42 cellular contexts compared by ENCODE assay signal in genomic region chr3:183120538-183121215, GRCh38. TPM values are rescaled to one million over a fixed set of nuclear protein-coding genes. Genes with fewer than 3 reads are reported as not detected.
"Had no signal": no experiment of that assay in that cellular context is flagged by ENCODE, and none has a peak within 500 bp of the region (broad histone marks: within the 10 kb centered on the region; RNA-seq: fewer than 3 reads in every experiment).

No MANE protein-coding gene starts in this region.

- H3K9me3 ChIP-seq: adrenal gland, ascending aorta, body of pancreas, breast epithelium had no signal

- FAIRE-seq: astrocyte, bronchial epithelial cell had no signal

- H3K4me3 Mint-ChIP-seq: activated naive CD4-positive, alpha-beta T cell treated with anti-CD3 and anti-CD28 coated beads for 36 hours; activated naive CD4-positive, alpha-beta T cell treated with anti-CD3 and anti-CD28 coated beads, Interleukin-2, amount 10 ng/mL, durations not matched to agents 7 days and 5 days; activated naive CD4-positive, alpha-beta T cell treated with anti-CD3 and anti-CD28 coated beads, Interleukin-2, amount 50 U/mL, for 24 hours; activated naive CD8-positive, alpha-beta T cell; activated naive CD8-positive, alpha-beta T cell treated with anti-CD3 and anti-CD28 coated beads for 36 hours; activated naive CD8-positive, alpha-beta T cell treated with anti-CD3 and anti-CD28 coated beads, Interleukin-2, amount 10 ng/mL, durations not matched to agents 7 days and 5 days; activated naive CD8-positive, alpha-beta T cell treated with anti-CD3 and anti-CD28 coated beads, Interleukin-2, amount 50 U/mL, for 24 hours; activated T-cell treated with anti-CD3 and anti-CD28 coated beads, Interleukin-2, amount 50 U/mL, for 24 hours; activated T-cell treated with anti-CD3 and anti-CD28 coated beads, Interleukin-2, amount 50 U/mL, for 4 hours; activated T-cell treated with anti-CD3 and anti-CD28 coated beads, Interleukin-2, amount 50 U/mL, for 72 hours; activated T-helper 1 cell treated with anti-CD3 and anti-CD28 coated beads, Interleukin-12 subunit alpha, Interleukin-12 subunit beta, Interleukin-2, Interleukin-4 antibody, amounts not matched to agents 30 ng/mL and 10 ng/mL and 1 ng/mL, durations not matched to agents 14 hours and 24 hours and 36 hours; activated T-helper 17 cell treated with anti-CD3 and anti-CD28 coated beads, Interleukin-2, amount 50 U/mL, for 72 hours; brain; central memory CD8-positive, alpha-beta T cell had no signal

- H3K27ac ChIP-seq: adrenal gland, ascending aorta, body of pancreas, brain microvascular endothelial cell, breast epithelium, cardiac muscle cell had no signal

- H3K27ac Mint-ChIP-seq: activated naive CD4-positive, alpha-beta T cell treated with anti-CD3 and anti-CD28 coated beads for 36 hours; activated naive CD4-positive, alpha-beta T cell treated with anti-CD3 and anti-CD28 coated beads, Interleukin-2, amount 10 ng/mL, durations not matched to agents 7 days and 5 days; activated naive CD4-positive, alpha-beta T cell treated with anti-CD3 and anti-CD28 coated beads, Interleukin-2, amount 50 U/mL, for 24 hours; activated naive CD4-positive, alpha-beta T cell treated with anti-CD3 and anti-CD28 coated beads, Interleukin-2, amount 50 U/mL, for 72 hours; activated naive CD8-positive, alpha-beta T cell; activated naive CD8-positive, alpha-beta T cell treated with anti-CD3 and anti-CD28 coated beads for 36 hours; activated naive CD8-positive, alpha-beta T cell treated with anti-CD3 and anti-CD28 coated beads, Interleukin-2, amount 10 ng/mL, durations not matched to agents 7 days and 5 days; activated naive CD8-positive, alpha-beta T cell treated with anti-CD3 and anti-CD28 coated beads, Interleukin-2, amount 50 U/mL, for 24 hours; activated T-cell treated with anti-CD3 and anti-CD28 coated beads, Interleukin-2, amount 50 U/mL, for 24 hours; activated T-cell treated with anti-CD3 and anti-CD28 coated beads, Interleukin-2, amount 50 U/mL, for 72 hours; activated T-helper 1 cell treated with anti-CD3 and anti-CD28 coated beads, Interleukin-12 subunit alpha, Interleukin-12 subunit beta, Interleukin-2, Interleukin-4 antibody, amounts not matched to agents 30 ng/mL and 10 ng/mL and 1 ng/mL, durations not matched to agents 14 hours and 24 hours and 36 hours; activated T-helper 17 cell treated with anti-CD3 and anti-CD28 coated beads, Interleukin-2, amount 50 U/mL, for 72 hours; activated T-helper 2 cell treated with anti-CD3 and anti-CD28 coated beads, Interferon-gamma antibody, Interleukin-2, Interleukin-4, amounts not matched to agents 10 μg/mL and 5 μg/mL and 100 μg/mL, durations not matched to agents 14 hours and 24 hours and 36 hours; brain had no signal

- H3K36me3 ChIP-seq: adrenal gland, ascending aorta, brain microvascular endothelial cell, breast epithelium, cardiac muscle cell had no signal

- H3K4me3 ChIP-seq: adrenal gland, ascending aorta, body of pancreas, breast epithelium, cardiac muscle cell had no signal

- H3K4me1 Mint-ChIP-seq: activated T-helper 17 cell treated with anti-CD3 and anti-CD28 coated beads, Interleukin-2, amount 50 U/mL, for 72 hours had no signal

- DNase-seq: activated effector memory CD4-positive, alpha-beta T cell treated with anti-CD3 and anti-CD28 coated beads, Interleukin-2, amount 50 U/mL, for 16 hours; activated effector memory CD4-positive, alpha-beta T cell treated with Interleukin-2 at 50 U/mL for 16 hours; activated gamma-delta T cell; activated gamma-delta T cell treated with Interleukin-2 at 50 U/mL for 16 hours; activated naive CD4-positive, alpha-beta T cell; activated naive CD4-positive, alpha-beta T cell treated with anti-CD3 and anti-CD28 coated beads for 36 hours; activated naive CD4-positive, alpha-beta T cell treated with anti-CD3 and anti-CD28 coated beads, Interleukin-2, amount 10 ng/mL, durations not matched to agents 7 days and 5 days; activated naive CD4-positive, alpha-beta T cell treated with anti-CD3 and anti-CD28 coated beads, Interleukin-2, amount 50 U/mL, for 16 hours; activated naive CD4-positive, alpha-beta T cell treated with Interleukin-2 at 50 U/mL for 16 hours; activated naive CD8-positive, alpha-beta T cell treated with anti-CD3 and anti-CD28 coated beads for 36 hours; activated naive CD8-positive, alpha-beta T cell treated with anti-CD3 and anti-CD28 coated beads, Interleukin-2, amount 10 ng/mL, durations not matched to agents 7 days and 5 days; activated naive CD8-positive, alpha-beta T cell treated with anti-CD3 and anti-CD28 coated beads, Interleukin-2, amount 50 U/mL, for 24 hours; activated T-cell treated with anti-CD3 and anti-CD28 coated beads for 4 hours; activated T-cell treated with anti-CD3 and anti-CD28 coated beads, Interleukin-2, amount 50 U/mL, for 1 hour; activated T-cell treated with anti-CD3 and anti-CD28 coated beads, Interleukin-2, amount 50 U/mL, for 24 hours; activated T-cell treated with anti-CD3 and anti-CD28 coated beads, Interleukin-2, amount 50 U/mL, for 4 hours; activated T-cell treated with anti-CD3 and anti-CD28 coated beads, Interleukin-2, amount 50 U/mL, for 48 hours; activated T-cell treated with anti-CD3 and anti-CD28 coated beads, Interleukin-2, amount 50 U/mL, for 72 hours; adrenal gland; amniotic stem cell; amygdala; anterior cingulate cortex; aorta; body of pancreas; brain microvascular endothelial cell; caudate nucleus; central memory CD4-positive, alpha-beta T cell; cerebellar nuclear complex had no signal

- H3K9me3 Mint-ChIP-seq: activated naive CD4-positive, alpha-beta T cell treated with anti-CD3 and anti-CD28 coated beads for 36 hours; activated naive CD4-positive, alpha-beta T cell treated with anti-CD3 and anti-CD28 coated beads, Interleukin-2, amount 10 ng/mL, durations not matched to agents 7 days and 5 days; activated naive CD4-positive, alpha-beta T cell treated with anti-CD3 and anti-CD28 coated beads, Interleukin-2, amount 50 U/mL, for 24 hours; activated naive CD4-positive, alpha-beta T cell treated with anti-CD3 and anti-CD28 coated beads, Interleukin-2, amount 50 U/mL, for 72 hours; activated naive CD8-positive, alpha-beta T cell treated with anti-CD3 and anti-CD28 coated beads for 36 hours; activated naive CD8-positive, alpha-beta T cell treated with anti-CD3 and anti-CD28 coated beads, Interleukin-2, amount 10 ng/mL, durations not matched to agents 7 days and 5 days; activated naive CD8-positive, alpha-beta T cell treated with anti-CD3 and anti-CD28 coated beads, Interleukin-2, amount 50 U/mL, for 24 hours; activated T-cell treated with anti-CD3 and anti-CD28 coated beads, Interleukin-2, amount 50 U/mL, for 24 hours; activated T-cell treated with anti-CD3 and anti-CD28 coated beads, Interleukin-2, amount 50 U/mL, for 4 hours; activated T-cell treated with anti-CD3 and anti-CD28 coated beads, Interleukin-2, amount 50 U/mL, for 72 hours; activated T-helper 1 cell treated with anti-CD3 and anti-CD28 coated beads, Interleukin-12 subunit alpha, Interleukin-12 subunit beta, Interleukin-2, Interleukin-4 antibody, amounts not matched to agents 30 ng/mL and 10 ng/mL and 1 ng/mL, durations not matched to agents 14 hours and 24 hours and 36 hours; activated T-helper 17 cell treated with anti-CD3 and anti-CD28 coated beads, Interleukin-2, amount 50 U/mL, for 72 hours; activated T-helper 2 cell treated with anti-CD3 and anti-CD28 coated beads, Interferon-gamma antibody, Interleukin-2, Interleukin-4, amounts not matched to agents 10 μg/mL and 5 μg/mL and 100 μg/mL, durations not matched to agents 14 hours and 24 hours and 36 hours; central memory CD8-positive, alpha-beta T cell had no signal

- H3K4me1 ChIP-seq: adrenal gland, breast epithelium had no signal

- H3K36me3 Mint-ChIP-seq: activated naive CD4-positive, alpha-beta T cell treated with anti-CD3 and anti-CD28 coated beads, Interleukin-2, amount 10 ng/mL, durations not matched to agents 7 days and 5 days; activated naive CD4-positive, alpha-beta T cell treated with anti-CD3 and anti-CD28 coated beads, Interleukin-2, amount 50 U/mL, for 24 hours; activated naive CD4-positive, alpha-beta T cell treated with anti-CD3 and anti-CD28 coated beads, Interleukin-2, amount 50 U/mL, for 72 hours; activated naive CD8-positive, alpha-beta T cell; activated naive CD8-positive, alpha-beta T cell treated with anti-CD3 and anti-CD28 coated beads for 36 hours; brain had no signal

- H3K27me3 ChIP-seq: adrenal gland, ascending aorta, body of pancreas had no signal

- ATAC-seq: activated naive CD4-positive, alpha-beta T cell treated with anti-CD3 and anti-CD28 coated beads, Interleukin-2, amount 50 U/mL, for 72 hours; activated naive CD8-positive, alpha-beta T cell treated with anti-CD3 and anti-CD28 coated beads, Interleukin-2, amount 50 U/mL, for 24 hours; activated T-cell treated with anti-CD3 and anti-CD28 coated beads, Interleukin-2, amount 50 U/mL, for 4 hours; activated T-cell treated with anti-CD3 and anti-CD28 coated beads, Interleukin-2, amount 50 U/mL, for 72 hours; activated T-helper 17 cell treated with anti-CD3 and anti-CD28 coated beads, Interleukin-2, amount 50 U/mL, for 72 hours; body of pancreas had no signal

RNA-seq across cellular contexts. Expression of gene LAMP3, which starts 41.9 kb away (rescaled TPM):
- total RNA-seq: ascending aorta, cardiac septum had no signal
- polyA plus RNA-seq: cardiac muscle cell had no signal
